ENCODE assay signal across 1 cellular context in the genomic region with DNA sequence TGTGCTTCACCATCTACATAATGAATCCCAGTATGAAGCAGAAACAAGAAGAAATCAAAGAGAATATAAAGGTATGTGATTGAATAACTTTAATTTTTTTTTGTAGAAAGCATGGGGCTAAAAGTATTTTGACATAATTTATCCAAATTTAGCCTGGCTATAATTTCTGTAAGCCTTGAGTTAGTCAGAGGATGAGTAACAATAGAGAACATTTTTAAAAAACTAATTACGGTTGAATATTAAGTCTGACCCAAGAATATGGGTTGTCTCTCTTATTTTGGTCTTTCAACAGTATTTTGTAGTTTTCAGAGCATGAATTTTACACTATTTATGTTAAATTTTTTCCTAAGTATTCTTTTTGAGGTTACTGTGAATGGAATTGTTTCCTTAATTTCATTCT.
TF ChIP-seq lines count a peak whose summit lies in the region.

No MANE protein-coding gene starts in this region.

TF ChIP-seq in HepG2, 621 proteins besides CTCF, POLR2A, EP300 and RAD21:
- TF ChIP-seq, protein P1, sequence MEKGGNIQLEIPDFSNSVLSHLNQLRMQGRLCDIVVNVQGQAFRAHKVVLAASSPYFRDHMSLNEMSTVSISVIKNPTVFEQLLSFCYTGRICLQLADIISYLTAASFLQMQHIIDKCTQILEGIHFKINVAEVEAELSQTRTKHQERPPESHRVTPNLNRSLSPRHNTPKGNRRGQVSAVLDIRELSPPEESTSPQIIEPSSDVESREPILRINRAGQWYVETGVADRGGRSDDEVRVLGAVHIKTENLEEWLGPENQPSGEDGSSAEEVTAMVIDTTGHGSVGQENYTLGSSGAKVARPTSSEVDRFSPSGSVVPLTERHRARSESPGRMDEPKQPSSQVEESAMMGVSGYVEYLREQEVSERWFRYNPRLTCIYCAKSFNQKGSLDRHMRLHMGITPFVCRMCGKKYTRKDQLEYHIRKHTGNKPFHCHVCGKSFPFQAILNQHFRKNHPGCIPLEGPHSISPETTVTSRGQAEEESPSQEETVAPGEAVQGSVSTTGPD (CRISPR knock-in tag; IDR thresholded peaks at IDR 0.05) = no peak
- TF ChIP-seq ARNT (IDR thresholded peaks at IDR 0.05) (no peak), ZNF3 (CRISPR knock-in tag; IDR thresholded peaks at IDR 0.05) (no peak), SAFB2 (CRISPR knock-in tag; IDR thresholded peaks at IDR 0.05; ENCODE audit: borderline replicate concordance, low read depth) (no peak), CREB1 (IDR thresholded peaks at IDR 0.05) (no peak), CREB1 (CRISPR knock-in tag; IDR thresholded peaks at IDR 0.05) (peak; percentile 8; the same call in 1 of the 2 replicates), NR3C1 (CRISPR knock-in tag; IDR thresholded peaks at IDR 0.05) (no peak)
